In the genomic region with DNA sequence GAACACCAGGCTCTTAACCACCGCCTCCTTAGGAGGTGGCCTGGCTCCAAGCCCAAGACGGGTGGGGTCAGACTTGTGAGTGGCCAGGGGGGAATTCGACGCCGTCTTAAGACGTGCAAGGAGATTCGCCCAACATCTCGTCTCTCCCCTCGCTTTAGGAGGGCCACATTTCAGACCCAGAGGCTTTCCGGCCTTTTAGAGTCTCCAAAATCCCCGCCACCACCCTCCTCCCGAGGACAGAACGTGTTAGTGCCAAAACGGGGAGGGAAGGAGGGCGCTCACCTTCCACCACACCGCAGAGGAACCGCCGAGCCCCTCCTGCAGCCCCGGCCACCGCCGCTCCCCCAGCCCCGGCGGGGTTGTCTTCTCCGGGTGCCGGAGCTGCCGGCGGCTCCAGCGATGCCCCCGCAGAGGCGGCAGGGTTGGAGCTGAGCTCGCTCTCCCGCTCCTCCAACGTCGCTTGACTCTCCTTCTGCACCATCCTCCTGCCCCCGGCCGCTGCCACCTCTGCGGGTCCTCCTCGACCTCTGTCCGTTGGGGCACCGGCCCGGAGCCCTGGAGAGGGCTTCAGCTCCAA, we compare ENCODE assay signal across 8 cellular contexts. TPM values are rescaled to one million over a fixed set of nuclear protein-coding genes. Genes with fewer than 3 reads are reported as not detected.
DNase-seq lines count a peak whose midpoint lies in the region; TF ChIP-seq lines count a peak whose summit lies in the region.

No MANE protein-coding gene starts in this region.

- H3K27ac ChIP-seq in HEK293 (ENCODE audit: extremely low read depth, low read depth, low read length): peak overlapping the region; percentile 90

- TF ChIP-seq CTCF in HEK293 (tag by site-specific recombination; IDR thresholded peaks at IDR 0.05): no peak
- TF ChIP-seq CTCF in astrocyte of the spinal cord (IDR thresholded peaks at IDR 0.05; ENCODE audit: low read depth, low read length): no peak

- DNase-seq in ELR (ENCODE audit: low read depth): peak; percentile 96
- DNase-seq in astrocyte of the spinal cord (ENCODE audit: low read depth, low spot score): peak; percentile 96
- DNase-seq in hepatic stellate cell (ENCODE audit: low spot score): peak; percentile 85
- DNase-seq in pulmonary artery endothelial cell (ENCODE audit: low read depth, low spot score): peak; percentile 83
- no peak for DNase-seq in NCI-H128 (lab: John Stamatoyannopoulos, UW; ENCODE audit: unreplicated experiment)
- no peak for DNase-seq in SHP77 treated with DMSO at 0.1 percent for 48 hours (lab: John Stamatoyannopoulos, UW)

- CTCF ChIA-PET in HEK293 (lab: Yijun Ruan, JAX): interaction anchor here (0.6 to 2.6 kb wide), 9 partner anchors 10 to 544 kb away, joined by 3 to 17 read pairs (median 6); no protein-coding TSS in a partner anchor

- peaks cover 0 to 6% of the 10 kb centered on the region in 2 experiments; a peak in 2 of 3 replicates for H3K36me3 ChIP-seq in HEK293 (ENCODE audit: control insufficient read depth in 2 of 2, insufficient read depth in 1 of 2, low read length in 2 of 2)

- no peaks in the 10 kb centered on the region for H3K9me3 ChIP-seq in HEK293 (ENCODE audit: control insufficient read depth, insufficient read depth, low read depth, low read length)

- POLR2A ChIA-PET in HEK293 (lab: Yijun Ruan, JAX): interaction anchor here (0.6 to 2.5 kb wide), 16 partner anchors 9 to 588 kb away, joined by 3 to 24 read pairs (median 4); partner anchors contain the start of genes DPCD, NPM3 and POLL

- in situ Hi-C loops in astrocyte of the spinal cord (cut with HindIII; ENCODE audit: low sequenced_read_pairs): no loop called here

- peak overlapping the region; percentile 92 for H3K4me3 ChIP-seq in HEK293 (ENCODE audit: low read depth, low read length)
- H3K4me3 ChIP-seq in astrocyte of the spinal cord (ENCODE audit: low read depth, low read length): peak overlapping the region; percentile 98

- H3K4me1 ChIP-seq in HEK293 (ENCODE audit: control insufficient read depth, insufficient read depth, low read length): peaks cover 9% of the 10 kb centered on the region

TF ChIP-seq in HEK293, 187 proteins besides CTCF, POLR2A, EP300 and RAD21 (continues in another document):
- TF ChIP-seq GLIS2 (tag by site-specific recombination; IDR thresholded peaks at IDR 0.05) (peak; percentile 69), PBX3 (CRISPR knock-in tag; IDR thresholded peaks at IDR 0.05) (no peak), ZNF792 (tag by site-specific recombination; IDR thresholded peaks at IDR 0.05) (no peak)
- TF ChIP-seq, protein P1, sequence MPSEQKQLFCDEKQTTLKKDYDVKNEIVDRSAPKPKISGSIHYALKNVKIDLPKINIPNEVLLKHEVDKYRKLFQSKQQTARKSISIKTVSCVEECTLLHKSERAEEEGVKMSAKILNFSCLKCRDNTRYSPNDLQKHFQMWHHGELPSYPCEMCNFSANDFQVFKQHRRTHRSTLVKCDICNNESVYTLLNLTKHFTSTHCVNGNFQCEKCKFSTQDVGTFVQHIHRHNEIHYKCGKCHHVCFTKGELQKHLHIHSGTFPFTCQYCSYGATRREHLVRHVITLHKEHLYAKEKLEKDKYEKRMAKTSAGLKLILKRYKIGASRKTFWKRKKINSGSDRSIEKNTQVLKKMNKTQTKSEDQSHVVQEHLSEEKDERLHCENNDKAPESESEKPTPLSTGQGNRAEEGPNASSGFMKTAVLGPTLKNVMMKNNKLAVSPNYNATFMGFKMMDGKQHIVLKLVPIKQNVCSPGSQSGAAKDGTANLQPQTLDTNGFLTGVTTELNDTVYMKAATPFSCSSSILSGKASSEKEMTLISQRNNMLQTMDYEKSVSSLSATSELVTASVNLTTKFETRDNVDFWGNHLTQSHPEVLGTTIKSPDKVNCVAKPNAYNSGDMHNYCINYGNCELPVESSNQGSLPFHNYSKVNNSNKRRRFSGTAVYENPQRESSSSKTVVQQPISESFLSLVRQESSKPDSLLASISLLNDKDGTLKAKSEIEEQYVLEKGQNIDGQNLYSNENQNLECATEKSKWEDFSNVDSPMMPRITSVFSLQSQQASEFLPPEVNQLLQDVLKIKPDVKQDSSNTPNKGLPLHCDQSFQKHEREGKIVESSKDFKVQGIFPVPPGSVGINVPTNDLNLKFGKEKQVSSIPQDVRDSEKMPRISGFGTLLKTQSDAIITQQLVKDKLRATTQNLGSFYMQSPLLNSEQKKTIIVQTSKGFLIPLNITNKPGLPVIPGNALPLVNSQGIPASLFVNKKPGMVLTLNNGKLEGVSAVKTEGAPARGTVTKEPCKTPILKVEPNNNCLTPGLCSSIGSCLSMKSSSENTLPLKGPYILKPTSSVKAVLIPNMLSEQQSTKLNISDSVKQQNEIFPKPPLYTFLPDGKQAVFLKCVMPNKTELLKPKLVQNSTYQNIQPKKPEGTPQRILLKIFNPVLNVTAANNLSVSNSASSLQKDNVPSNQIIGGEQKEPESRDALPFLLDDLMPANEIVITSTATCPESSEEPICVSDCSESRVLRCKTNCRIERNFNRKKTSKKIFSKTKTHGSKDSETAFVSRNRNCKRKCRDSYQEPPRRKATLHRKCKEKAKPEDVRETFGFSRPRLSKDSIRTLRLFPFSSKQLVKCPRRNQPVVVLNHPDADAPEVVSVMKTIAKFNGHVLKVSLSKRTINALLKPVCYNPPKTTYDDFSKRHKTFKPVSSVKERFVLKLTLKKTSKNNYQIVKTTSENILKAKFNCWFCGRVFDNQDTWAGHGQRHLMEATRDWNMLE (tag by site-specific recombination; conservative IDR thresholded peaks at IDR 0.05; ENCODE audit: low read depth): no peak

TF ChIP-seq in PFSK-1, 5 proteins besides CTCF, POLR2A, EP300 and RAD21:
- TF ChIP-seq TAF1 (IDR thresholded peaks at IDR 0.05; ENCODE audit: borderline replicate concordance, insufficient read depth, low read length): 0 out of 2 replicates have a peak, but pooled peaks have one; percentile 27
- TF ChIP-seq SIN3A (IDR thresholded peaks at IDR 0.05; ENCODE audit: borderline replicate concordance, insufficient read depth, low read length): no peak
- TF ChIP-seq REST (IDR thresholded peaks at IDR 0.05; ENCODE audit: insufficient read depth in 1 of 2, low read depth in 2 of 2, low read length in 2 of 2): no peak
- TF ChIP-seq FOXP2 (optimal IDR thresholded peaks at IDR 0.05; ENCODE audit: borderline replicate concordance, extremely low read depth, extremely low read length, insufficient read depth): no peak
- TF ChIP-seq POLR2AphosphoS5 (IDR thresholded peaks at IDR 0.05; ENCODE audit: low read depth, low read length): peak; percentile 25; the same call in 1 of the 2 replicates

RNA-seq across cellular contexts. Expression of gene OGA, which starts 0.6 kb away (rescaled TPM):
- polyA plus RNA-seq in PFSK-1 (2012; ENCODE audit: insufficient read length, low read depth): 28.2 TPM
- total RNA-seq in pulmonary artery endothelial cell: 80.0 and 84.5 TPM in 2 replicates

RNA-seq across cellular contexts. Expression of gene KCNIP2, which starts 26.0 kb away (rescaled TPM):
- polyA plus RNA-seq in PFSK-1 (2012; ENCODE audit: insufficient read length, low read depth): 1.6 TPM
- 0.07 and 0.25 TPM in 2 replicates for total RNA-seq in pulmonary artery endothelial cell

RNA-seq across cellular contexts. Expression of gene NPM3, which starts 34.4 kb away (rescaled TPM):
- 163 TPM for polyA plus RNA-seq in PFSK-1 (2012; ENCODE audit: insufficient read length, low read depth)
- 128 and 168 TPM in 2 replicates for total RNA-seq in pulmonary artery endothelial cell

RNA-seq across cellular contexts. Expression of gene FGF8, which starts 41.7 kb away (rescaled TPM):
- 0.34 TPM for polyA plus RNA-seq in PFSK-1 (2012; ENCODE audit: insufficient read length, low read depth)
- total RNA-seq in pulmonary artery endothelial cell: not detected in 2 replicates

Comparison
In these comparisons a context has a peak if more than half of its experiments do, and no peak if none do; other contexts are left out.
1. DNase-seq: peak in ELR (single experiment), astrocyte of the spinal cord (single experiment), hepatic stellate cell (single experiment) and pulmonary artery endothelial cell (single experiment); none in NCI-H128 (single experiment) and SHP77 treated with DMSO at 0.1 percent for 48 hours (single experiment).